Comparison of ENCODE assay signal across 5 cellular contexts in the genomic region with DNA sequence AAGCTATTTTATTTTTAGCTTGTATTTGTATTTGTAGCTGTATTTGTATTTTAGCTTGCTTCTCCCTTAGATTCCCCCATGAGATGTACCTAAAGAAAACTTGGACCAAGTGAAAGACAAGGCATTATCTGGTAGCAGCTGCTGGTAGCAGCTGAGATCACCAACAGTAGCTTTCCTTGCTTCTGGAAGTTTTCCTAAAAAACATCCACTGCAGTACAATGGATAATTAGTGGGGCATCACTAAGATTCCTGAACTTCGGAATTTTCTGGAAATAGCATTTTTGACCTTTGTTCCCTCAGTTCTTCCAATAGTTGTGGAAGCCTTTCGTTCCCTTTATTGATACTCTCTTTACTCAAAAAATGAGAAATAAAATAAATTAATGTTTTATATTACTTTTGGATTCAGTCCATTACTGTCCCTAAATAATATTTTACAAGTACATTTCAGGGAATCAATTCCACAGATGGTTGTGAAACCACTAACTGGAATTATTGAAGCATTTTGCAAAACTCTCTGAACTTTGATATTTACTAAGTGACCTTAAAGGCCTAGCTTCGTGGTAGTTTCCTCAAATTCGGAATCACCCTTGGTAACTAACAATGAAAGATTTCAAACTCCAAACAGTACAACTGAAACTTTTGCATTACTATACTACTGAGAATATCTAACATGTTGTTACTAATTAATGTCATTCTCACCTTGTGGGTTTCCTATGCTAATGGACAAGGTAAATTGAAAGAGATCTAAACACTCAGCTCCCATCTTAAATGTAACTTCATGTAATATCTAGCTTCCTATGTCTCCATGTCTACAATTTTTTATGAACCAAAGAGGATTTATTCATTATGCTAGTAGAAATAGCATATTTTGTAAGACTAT. TPM values are rescaled to one million over a fixed set of nuclear protein-coding genes. Genes with fewer than 3 reads are reported as not detected.
"Had no signal": no experiment of that assay in that cellular context is flagged by ENCODE, and none has a peak within 500 bp of the region (broad histone marks: within the 10 kb centered on the region; RNA-seq: fewer than 3 reads in every experiment).

No MANE protein-coding gene starts in this region.

RNA-seq across cellular contexts. Expression of a gene that starts 30.3 kb away (rescaled TPM):
- total RNA-seq: GM23338, H1, H9, HT-29 had no signal
- polyA plus RNA-seq: GM23338, H1, IgD-negative memory B cell had no signal

RNA-seq across cellular contexts. Expression of a gene that starts 38.0 kb away (rescaled TPM):
- total RNA-seq: GM23338, H1, H9, HT-29 had no signal
- polyA plus RNA-seq: GM23338, H1, IgD-negative memory B cell had no signal
